27 cellular contexts compared by ENCODE assay signal in genomic region chr4:41158274-41158673, GRCh38. TPM values are rescaled to one million over a fixed set of nuclear protein-coding genes. Genes with fewer than 3 reads are reported as not detected.
"Had no signal": no experiment of that assay in that cellular context is flagged by ENCODE, and none has a peak within 500 bp of the region (broad histone marks: within the 10 kb centered on the region; RNA-seq: fewer than 3 reads in every experiment).

No MANE protein-coding gene starts in this region.

- H3K27me3 ChIP-seq: adrenal gland, ascending aorta, hepatocyte, vagina had no signal

- H3K27ac ChIP-seq: adrenal gland, ascending aorta, hepatocyte, left ventricle myocardium inferior, vagina had no signal

- H3K27me3 Mint-ChIP-seq: activated T-cell treated with anti-CD3 and anti-CD28 coated beads, Interleukin-2, amount 50 U/mL, for 24 hours; stimulated activated naive B cell treated with anti-CD40 and anti-IgM and Interleukin-4, amounts not matched to agents 10 μg/mL and 1 μg/mL and 100 μg/mL, for 72 hours; type B pancreatic cell had no signal

- H3K4me3 Mint-ChIP-seq: activated naive CD8-positive, alpha-beta T cell; activated T-cell treated with anti-CD3 and anti-CD28 coated beads, Interleukin-2, amount 50 U/mL, for 24 hours; activated T-helper 17 cell treated with anti-CD3 and anti-CD28 coated beads, Interleukin-2, amount 50 U/mL, for 72 hours; immature natural killer cell; nephron progenitor cell; stimulated activated naive B cell treated with anti-CD40 and anti-IgM and Interleukin-4, amounts not matched to agents 10 μg/mL and 1 μg/mL and 100 μg/mL, for 72 hours; type B pancreatic cell had no signal

- H2AFZ ChIP-seq: hepatocyte had no signal

- H3K9me3 ChIP-seq: adrenal gland, ascending aorta, left ventricle myocardium inferior, vagina had no signal

- DNase-seq: activated CD8-positive, alpha-beta memory T cell treated with anti-CD3 and anti-CD28 coated beads for 24 hours; activated CD8-positive, alpha-beta memory T cell treated with anti-CD3 and anti-CD28 coated beads, Interleukin-2, amount 50 U/mL, for 4 hours; activated naive CD4-positive, alpha-beta T cell; activated T-cell treated with anti-CD3 and anti-CD28 coated beads, Interleukin-2, amount 50 U/mL, for 24 hours; adrenal gland; cortex of kidney; erythroblast; glutamatergic neuron; immature natural killer cell; kidney glomerular epithelial cell; left ventricle myocardium inferior; nephron progenitor cell; occipital lobe; posterior cingulate gyrus; stimulated activated CD4-positive, alpha-beta T cell treated with anti-CD3 and anti-CD28 coated beads, Interleukin-2, amount 100 ng/mL, for 48 hours; stimulated activated CD8-positive, alpha-beta memory T cell treated with anti-CD3 and anti-CD28 coated beads, Interleukin-4, amount 100 ng/mL, for 48 hours; stimulated activated naive B cell treated with anti-CD40 and anti-IgM and Interleukin-4, amounts not matched to agents 10 μg/mL and 1 μg/mL and 100 μg/mL, for 72 hours; T-helper 9 cell had no signal

- H3K36me3 Mint-ChIP-seq: activated naive CD8-positive, alpha-beta T cell; immature natural killer cell; stimulated activated naive B cell treated with anti-CD40 and anti-IgM and Interleukin-4, amounts not matched to agents 10 μg/mL and 1 μg/mL and 100 μg/mL, for 72 hours; type B pancreatic cell had no signal

- FAIRE-seq: bronchial epithelial cell, frontal cortex had no signal

- H3K27ac Mint-ChIP-seq: activated naive CD8-positive, alpha-beta T cell; activated T-cell treated with anti-CD3 and anti-CD28 coated beads, Interleukin-2, amount 50 U/mL, for 24 hours; activated T-helper 17 cell treated with anti-CD3 and anti-CD28 coated beads, Interleukin-2, amount 50 U/mL, for 72 hours; immature natural killer cell; nephron progenitor cell; stimulated activated naive B cell treated with anti-CD40 and anti-IgM and Interleukin-4, amounts not matched to agents 10 μg/mL and 1 μg/mL and 100 μg/mL, for 72 hours; type B pancreatic cell had no signal

- H3K4me2 ChIP-seq: hepatocyte had no signal

- ATAC-seq: activated T-helper 17 cell treated with anti-CD3 and anti-CD28 coated beads, Interleukin-2, amount 50 U/mL, for 72 hours; sciatic nerve; stimulated activated naive B cell treated with anti-CD40 and anti-IgM and Interleukin-4, amounts not matched to agents 10 μg/mL and 1 μg/mL and 100 μg/mL, for 72 hours had no signal

- H3K9me3 Mint-ChIP-seq: activated T-cell treated with anti-CD3 and anti-CD28 coated beads, Interleukin-2, amount 50 U/mL, for 24 hours; activated T-helper 17 cell treated with anti-CD3 and anti-CD28 coated beads, Interleukin-2, amount 50 U/mL, for 72 hours; nephron progenitor cell; stimulated activated naive B cell treated with anti-CD40 and anti-IgM and Interleukin-4, amounts not matched to agents 10 μg/mL and 1 μg/mL and 100 μg/mL, for 72 hours; type B pancreatic cell had no signal

- H3K4me3 ChIP-seq: adrenal gland, ascending aorta, hepatocyte, left ventricle myocardium inferior, vagina had no signal

- H3K36me3 ChIP-seq: adrenal gland, ascending aorta, left ventricle myocardium inferior, vagina had no signal

- H3K4me1 Mint-ChIP-seq: activated T-helper 17 cell treated with anti-CD3 and anti-CD28 coated beads, Interleukin-2, amount 50 U/mL, for 72 hours; immature natural killer cell; stimulated activated naive B cell treated with anti-CD40 and anti-IgM and Interleukin-4, amounts not matched to agents 10 μg/mL and 1 μg/mL and 100 μg/mL, for 72 hours had no signal

RNA-seq across cellular contexts. Expression of gene APBB2, which starts 56.1 kb away (rescaled TPM):
- polyA plus RNA-seq: immature natural killer cell had no signal
